Comparison of ENCODE assay signal across 1 cellular context in genomic region chr7:32881074-32881982, GRCh38.
TF ChIP-seq lines count a peak whose summit lies in the region.

No MANE protein-coding gene starts in this region.

TF ChIP-seq in SK-N-SH, 30 proteins besides CTCF, POLR2A, EP300 and RAD21 (continued from another document):
- TF ChIP-seq USF2 (IDR thresholded peaks at IDR 0.05; ENCODE audit: borderline replicate concordance, low read depth, low read length) (no peak), SIN3A (IDR thresholded peaks at IDR 0.05; ENCODE audit: borderline replicate concordance, low read depth, low read length) (no peak), POLR2AphosphoS5 (IDR thresholded peaks at IDR 0.05; ENCODE audit: low read depth, low read length) (peak; percentile 36; the same call in 1 of the 2 replicates), TAF1 (IDR thresholded peaks at IDR 0.05; ENCODE audit: borderline replicate concordance, low read depth, low read length) (no peak), FOSL2 (IDR thresholded peaks at IDR 0.05; ENCODE audit: borderline replicate concordance, low read depth) (no peak; the same call in 1 of the 2 replicates), TEAD4 (IDR thresholded peaks at IDR 0.05; ENCODE audit: borderline replicate concordance, insufficient read depth) (peak; percentile 49; the same call in 1 of the 2 replicates), NRF1 (IDR thresholded peaks at IDR 0.05; ENCODE audit: low read depth, low read length) (no peak), RCOR1 (IDR thresholded peaks at IDR 0.05; ENCODE audit: low read length) (no peak), IRF3 (IDR thresholded peaks at IDR 0.05; ENCODE audit: low read depth, low read length) (no peak), EZH2phosphoT487 (IDR thresholded peaks at IDR 0.05; ENCODE audit: borderline replicate concordance, low read depth) (no peak), ZBTB33 (IDR thresholded peaks at IDR 0.05; ENCODE audit: borderline replicate concordance, low read depth) (no peak), ELF1 (IDR thresholded peaks at IDR 0.05) (no peak), SMC3 (IDR thresholded peaks at IDR 0.05; ENCODE audit: low read depth, low read length) (no peak), GABPA (IDR thresholded peaks at IDR 0.05; ENCODE audit: low read depth) (no peak), MXI1 (IDR thresholded peaks at IDR 0.05; ENCODE audit: low read depth, low read length) (no peak), RFX5 (IDR thresholded peaks at IDR 0.05; ENCODE audit: low read length) (no peak), MAX (IDR thresholded peaks at IDR 0.05; ENCODE audit: low read depth) (no peak), USF1 (IDR thresholded peaks at IDR 0.05; ENCODE audit: borderline replicate concordance, low read depth) (no peak)
TF ChIP-seq in SK-N-SH: peak in this region for 5.
